1 cellular context compared by ENCODE assay signal in the genomic region with DNA sequence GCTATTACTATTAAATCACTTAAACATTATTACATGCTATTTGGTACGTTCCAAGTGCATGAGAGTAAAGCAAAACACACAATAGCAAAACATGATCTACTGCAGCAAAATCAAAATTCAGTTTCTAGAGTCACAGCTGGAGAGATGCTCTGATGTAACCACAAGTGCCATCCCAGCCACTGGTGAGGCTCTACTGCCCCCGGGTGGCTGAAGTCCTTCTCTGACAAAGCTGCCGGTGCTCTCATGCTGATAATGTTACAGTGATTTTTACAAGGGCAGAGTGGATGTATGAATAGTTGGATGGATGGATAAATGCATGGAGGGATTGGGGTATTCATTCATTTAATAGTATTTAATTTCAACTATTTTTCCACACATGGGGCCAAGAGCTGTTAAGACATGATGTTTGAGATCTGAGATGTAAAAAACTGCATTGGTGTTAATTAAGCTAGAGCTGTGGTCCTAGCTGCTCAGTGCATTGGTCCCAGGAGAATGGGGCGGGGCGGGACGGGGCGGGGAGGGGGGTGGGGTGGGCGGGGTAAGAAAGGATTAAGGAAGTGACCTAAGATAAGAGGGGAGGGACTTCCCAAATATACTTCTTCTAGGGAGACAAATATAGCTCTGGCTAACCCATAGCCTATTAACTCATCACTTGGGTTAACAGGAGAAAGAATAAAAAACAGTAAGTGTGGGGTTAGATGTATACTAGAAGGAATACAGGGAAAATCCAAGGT.
A peak's percentile ranks its signal among the peaks of the same experiment; 100 is the strongest.
TF ChIP-seq lines count a peak whose summit lies in the region.

No MANE protein-coding gene starts in this region.

TF ChIP-seq in SK-N-SH, 30 proteins besides CTCF, POLR2A, EP300 and RAD21 (continued from another document):
- no peak for TF ChIP-seq USF2 (IDR thresholded peaks at IDR 0.05; ENCODE audit: borderline replicate concordance, low read depth, low read length)
- no peak for TF ChIP-seq GABPA (IDR thresholded peaks at IDR 0.05; ENCODE audit: low read depth)
- peak; percentile 82 for TF ChIP-seq SMC3 (IDR thresholded peaks at IDR 0.05; ENCODE audit: low read depth, low read length)
- 0 out of 2 replicates have a peak, but pooled peaks have one; percentile 41 for TF ChIP-seq RCOR1 (IDR thresholded peaks at IDR 0.05; ENCODE audit: low read length)
- TF ChIP-seq RFX5 (IDR thresholded peaks at IDR 0.05; ENCODE audit: low read length) = peak; percentile 40; the same call in 1 of the 2 replicates
